In genomic region chr5:79762929-79763328, GRCh38 we compare ENCODE assay signal across 19 cellular contexts.
DNase-seq lines count a peak whose midpoint lies in the region; ATAC-seq, FAIRE-seq and TF ChIP-seq lines count a peak whose summit lies in the region.
"Had no signal": no experiment of that assay in that cellular context is flagged by ENCODE, and none has a peak within 500 bp of the region (broad histone marks: within the 10 kb centered on the region; RNA-seq: fewer than 3 reads in every experiment).

No MANE protein-coding gene starts in this region.

- H3K27ac ChIP-seq in left ventricle myocardium inferior (replicated peaks) (no peak overlapping the region), psoas muscle (no peak overlapping the region), gastroesophageal sphincter (no peak overlapping the region)
- H3K27ac ChIP-seq: BLaER1 had no signal

- TF ChIP-seq POLR2A in gastroesophageal sphincter (IDR thresholded peaks at IDR 0.05): no peak

- TF ChIP-seq CTCF in left ventricle myocardium inferior (IDR thresholded peaks at IDR 0.05; ENCODE audit: borderline replicate concordance): no peak
- no peak for TF ChIP-seq CTCF in psoas muscle (IDR thresholded peaks at IDR 0.05)
- no peak for TF ChIP-seq CTCF in gastroesophageal sphincter (IDR thresholded peaks at IDR 0.05)

- H3K36me3 ChIP-seq in left ventricle myocardium inferior (peaks cover 47% of the 10 kb centered on the region), psoas muscle (ENCODE audit: insufficient read depth in 1 of 2, low read depth in 1 of 2) (peaks cover 5 to 76% of the 10 kb centered on the region in 2 donors), gastroesophageal sphincter (peaks cover 0 to 43% of the 10 kb centered on the region in 2 donors)
- H3K36me3 ChIP-seq: BLaER1 had no signal

- DNase-seq in Right ventricle myocardium superior (no peak), left ventricle myocardium inferior (no peak), HTR-8/SVneo (ENCODE audit: insufficient read length, low spot score) (no peak), left ventricle myocardium superior (no peak), psoas muscle (no peak), T1000 (lab: John Stamatoyannopoulos, UW) (no peak)
- DNase-seq: 8988T; CD4-positive, alpha-beta memory T cell; DMS153; DMS79; GDM1; H7; HFFc6 had no signal

- intact Hi-C loops in Right ventricle myocardium superior (cut with DNase I) (no loop called here), left ventricle myocardium inferior (cut with micrococcal nuclease) (no loop called here), left ventricle myocardium superior (cut with micrococcal nuclease) (no loop called here), psoas muscle (cut with DNase I) (no loop called here)

- ATAC-seq in Right ventricle myocardium superior (ENCODE audit: poor library complexity): peak; percentile 57
- ATAC-seq in left ventricle myocardium superior: peak; percentile 56
- peak; percentile 11 to 36 (median 22) for ATAC-seq in psoas muscle
- ATAC-seq in gastroesophageal sphincter: no peak
- ATAC-seq: GM23338, HCT116, HepG2 had no signal

- no peaks in the 10 kb centered on the region for H3K27me3 ChIP-seq in left ventricle myocardium inferior (ENCODE audit: low read depth)
- no peaks in the 10 kb centered on the region for H3K27me3 ChIP-seq in psoas muscle (ENCODE audit: insufficient read depth in 3 of 3, low read length in 2 of 3)
- H3K27me3 ChIP-seq in gastroesophageal sphincter: no peaks in the 10 kb centered on the region
- H3K27me3 ChIP-seq: BLaER1 had no signal

- no peaks in the 10 kb centered on the region for H3K9me3 ChIP-seq in left ventricle myocardium inferior (replicated peaks)
- H3K9me3 ChIP-seq in psoas muscle: no peaks in the 10 kb centered on the region
- H3K9me3 ChIP-seq in gastroesophageal sphincter: no peaks in the 10 kb centered on the region

- H3K4me1 ChIP-seq in left ventricle myocardium inferior (no peaks in the 10 kb centered on the region), psoas muscle (peaks cover 6% of the 10 kb centered on the region), gastroesophageal sphincter (no peaks in the 10 kb centered on the region)
- H3K4me1 ChIP-seq: BLaER1 had no signal

- 78 to 79% (median 78%) methylated on average over 10 of the region's 10 CpGs for WGBS in psoas muscle, 3 donors
- 79 to 87% methylated on average over 9 to 10 of the region's 10 CpGs for WGBS in gastroesophageal sphincter (ENCODE audit: low coverage in 1 of 2), 2 donors

- no peak for TF ChIP-seq EP300 in gastroesophageal sphincter (IDR thresholded peaks at IDR 0.05)

- FAIRE-seq in HTR-8/SVneo (lab: Jason Lieb, UNC): peak; percentile 51
- FAIRE-seq: GM12892, HepG2 had no signal

- H3K4me3 ChIP-seq in left ventricle myocardium inferior: no peak overlapping the region
- H3K4me3 ChIP-seq in psoas muscle: no peak overlapping the region
- H3K4me3 ChIP-seq in gastroesophageal sphincter: no peak overlapping the region
- H3K4me3 ChIP-seq: BLaER1, GM23338 had no signal
